28 cellular contexts compared by ENCODE assay signal in the genomic region with DNA sequence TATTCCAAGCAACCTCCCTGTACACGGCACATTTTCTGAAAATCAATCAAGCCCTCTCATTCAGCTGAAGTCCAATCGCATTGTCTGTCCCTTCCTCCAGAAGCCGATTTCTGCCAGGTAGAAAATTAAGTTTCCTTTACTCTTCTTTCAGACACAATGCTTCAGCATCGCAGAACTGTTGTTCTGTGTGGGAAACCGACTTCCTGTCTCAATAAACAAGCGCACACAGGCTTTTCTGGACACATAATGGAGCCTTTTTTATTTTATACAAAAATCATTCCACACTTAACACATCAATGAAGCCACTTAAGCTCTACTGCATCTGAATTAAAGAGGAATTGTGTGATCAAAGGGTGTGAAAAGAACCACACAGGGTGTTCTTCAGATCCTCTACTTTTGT.
A peak's percentile ranks its signal among the peaks of the same experiment; 100 is the strongest.
DNase-seq lines count a peak whose midpoint lies in the region; ATAC-seq and TF ChIP-seq lines count a peak whose summit lies in the region.
"Had no signal": no experiment of that assay in that cellular context is flagged by ENCODE, and none has a peak within 500 bp of the region (broad histone marks: within the 10 kb centered on the region; RNA-seq: fewer than 3 reads in every experiment).

No MANE protein-coding gene starts in this region.

- H3K4me2 ChIP-seq in mammary epithelial cell (ENCODE audit: insufficient read depth, low read depth, low read length), result peak overlapping the region; percentile 69
- H3K4me2 ChIP-seq: SK-N-SH had no signal

- H3K9ac ChIP-seq in mammary epithelial cell (ENCODE audit: insufficient read depth, low read length), result peak overlapping the region; percentile 7
- H3K9ac ChIP-seq: SK-N-SH had no signal

- H3K27ac ChIP-seq in mammary epithelial cell (ENCODE audit: insufficient read depth, low read depth, low read length) (no peak overlapping the region), breast epithelium (peak overlapping the region in 1 of 2 donors; percentile 17), ectodermal cell (ENCODE audit: insufficient read depth, low read depth, low read length, poor library complexity, severe bottlenecking) (peak overlapping the region; percentile 11), mesodermal cell (ENCODE audit: low read depth, low read length, severe bottlenecking) (peak overlapping the region; percentile 3), substantia nigra (ENCODE audit: low read depth, low read length, poor library complexity, severe bottlenecking) (no peak overlapping the region)
- H3K27ac ChIP-seq: colonic mucosa, Peyer's patch, skin epidermis had no signal

- CTCF ChIA-PET in mammary epithelial cell (lab: Charles Lee; ENCODE audit: low non-redundant PET), result interaction anchor here (0.6 kb wide), 1 partner anchor 60 kb away, joined by 21 read pairs; no protein-coding TSS in a partner anchor

- H3K79me2 ChIP-seq in mammary epithelial cell (ENCODE audit: insufficient read depth, low read length), result no peaks in the 10 kb centered on the region

- H3K9me3 ChIP-seq in mammary epithelial cell (replicated peaks; ENCODE audit: insufficient read depth, low read length) (no peaks in the 10 kb centered on the region), breast epithelium (no peaks in the 10 kb centered on the region), ectodermal cell (ENCODE audit: control insufficient read depth, low read length) (no peaks in the 10 kb centered on the region), mesodermal cell (ENCODE audit: control insufficient read depth, low read length) (no peaks in the 10 kb centered on the region)
- H3K9me3 ChIP-seq: colonic mucosa, Peyer's patch, SK-N-SH, tibial nerve had no signal

- no peaks in the 10 kb centered on the region for H3K27me3 ChIP-seq in mammary epithelial cell (ENCODE audit: insufficient read depth, low read length)
- no peaks in the 10 kb centered on the region for H3K27me3 ChIP-seq in breast epithelium
- no peaks in the 10 kb centered on the region for H3K27me3 ChIP-seq in ectodermal cell (ENCODE audit: control insufficient read depth, insufficient read depth, low read length, poor library complexity, severe bottlenecking)
- H3K27me3 ChIP-seq: colonic mucosa, Peyer's patch, tibial nerve had no signal

- 1% methylated on average over 6 of the region's 6 CpGs for WGBS in mammary epithelial cell (ENCODE audit: low coverage, missing lambda C conversion rate)
- 44 to 47% methylated on average over 6 of the region's 6 CpGs for WGBS in ectodermal cell, 2 experiments
- WGBS in mesodermal cell (ENCODE audit: insufficient coverage in 2 of 2), 2 experiments, result 46% methylated on average over 3 to 4 of the region's 6 CpGs

- intact Hi-C loops in mammary epithelial cell (cut with micrococcal nuclease), result loop anchor here (5.0 kb wide), 1 partner anchor 147 kb away; no protein-coding TSS in a partner anchor
- intact Hi-C loops in breast epithelium (cut with DNase I; ENCODE audit: low total_unique reads), result no loop called here
- intact Hi-C loops in cardiac septum (cut with DNase I), result no loop called here

- no TSS peak for BruUV-seq in mammary epithelial cell (replicated peaks; lab: Mats Ljungman, UMichigan)

- no peak for ATAC-seq in HG03520 (IDR thresholded peaks at IDR 0.05; ENCODE audit: unreplicated experiment)
- no peak for ATAC-seq in GM21360 (IDR thresholded peaks at IDR 0.05; ENCODE audit: unreplicated experiment)
- ATAC-seq: natural killer cell had no signal

- dilution Hi-C loops in mammary epithelial cell (cut with HindIII; ENCODE audit: low sequenced_read_pairs), result no loop called here

- TF ChIP-seq CTCF in mammary epithelial cell (conservative IDR thresholded peaks at IDR 0.05 in 1 of 2, IDR thresholded peaks at IDR 0.05 in 1 of 2; ENCODE audit: extremely low read depth in 1 of 2, insufficient read depth in 1 of 2, low read depth in 1 of 2, low read length in 2 of 2) (no peak), breast epithelium (IDR thresholded peaks at IDR 0.05) (no peak)

- in situ Hi-C loops in mammary epithelial cell (cut with MboI; ENCODE audit: low sequenced_read_pairs in 2 of 2), result no loop called here

- H3K4me3 ChIP-seq in mammary epithelial cell (replicated peaks in 1 of 3; ENCODE audit: insufficient read depth in 1 of 3, low read depth in 2 of 3, low read length in 3 of 3) (no peak overlapping the region), breast epithelium (peak overlapping the region in 1 of 3 donors; percentile 0), ectodermal cell (ENCODE audit: insufficient read depth, low read depth, low read length) (no peak overlapping the region), mesodermal cell (ENCODE audit: extremely low read depth, insufficient read depth, low read length, poor library complexity, severe bottlenecking) (no peak overlapping the region)
- H3K4me3 ChIP-seq: colonic mucosa, Peyer's patch, skin epidermis had no signal

- no peaks in the 10 kb centered on the region for H4K20me1 ChIP-seq in mammary epithelial cell (ENCODE audit: insufficient read depth, low read length)

- H3K4me1 ChIP-seq in mammary epithelial cell (ENCODE audit: insufficient read depth, low read length) (peaks cover 19% of the 10 kb centered on the region), breast epithelium (no peaks in the 10 kb centered on the region), ectodermal cell (ENCODE audit: control insufficient read depth, insufficient read depth, low read length) (peaks cover 4% of the 10 kb centered on the region), mesodermal cell (ENCODE audit: control insufficient read depth, insufficient read depth, low read length, poor library complexity, severe bottlenecking) (peaks cover 54% of the 10 kb centered on the region)
- H3K4me1 ChIP-seq: colonic mucosa, Peyer's patch had no signal

- DNase-seq in mammary epithelial cell (peak; percentile 19), breast epithelium (ENCODE audit: low spot score in 2 of 2) (no peak), cardiac septum (ENCODE audit: low spot score) (no peak), substantia nigra (lab: John Stamatoyannopoulos, UW) (no peak)
- DNase-seq: 8988T; activated CD4-positive, alpha-beta T cell treated with anti-CD3 and anti-CD28 coated beads, Interleukin-2, amount 50 U/mL, for 4 hours; activated naive CD4-positive, alpha-beta T cell treated with anti-CD3 and anti-CD28 coated beads, Interleukin-2, amount 10 ng/mL, durations not matched to agents 7 days and 5 days; activated T-cell treated with anti-CD3 and anti-CD28 coated beads for 4 hours; aorta; colonic mucosa; COR-L47; DND-41; foreskin fibroblast; hippocampal formation; KBM-7; kidney glomerular epithelial cell; natural killer cell; NCI-H187 treated with DMSO at 0.1 percent for 48 hours; Peyer's patch; SK-N-SH; stimulated activated CD4-positive, alpha-beta T cell treated with anti-CD3 and anti-CD28 coated beads, Interleukin-2, amount 100 ng/mL, for 48 hours; stimulated activated naive CD4-positive, alpha-beta T cell treated with Interleukin-2 at 50 U/mL for 16 hours had no signal

- TF ChIP-seq POLR2A in breast epithelium (IDR thresholded peaks at IDR 0.05), result no peak

- peak overlapping the region; percentile 84 for H2AFZ ChIP-seq in mammary epithelial cell (ENCODE audit: low read depth, low read length)

- H3K36me3 ChIP-seq in mammary epithelial cell (ENCODE audit: insufficient read depth, low read length), result no peaks in the 10 kb centered on the region
- H3K36me3 ChIP-seq in breast epithelium, result no peaks in the 10 kb centered on the region
- no peaks in the 10 kb centered on the region for H3K36me3 ChIP-seq in ectodermal cell (ENCODE audit: control insufficient read depth, insufficient read depth, low read length)
- no peaks in the 10 kb centered on the region for H3K36me3 ChIP-seq in mesodermal cell (ENCODE audit: control insufficient read depth, insufficient read depth, low read length)
- H3K36me3 ChIP-seq: colonic mucosa, Peyer's patch, tibial nerve had no signal

Comparison
In these comparisons a context has a peak if more than half of its experiments do, and no peak if none do; other contexts are left out.
1. H3K27ac ChIP-seq: peak in ectodermal cell (single experiment) and mesodermal cell (single experiment); none in mammary epithelial cell (single experiment) and substantia nigra (single experiment).